1 cellular context compared by ENCODE assay signal in genomic region chr10:17200035-17200884, GRCh38.
TF ChIP-seq lines count a peak whose summit lies in the region.

No MANE protein-coding gene starts in this region.

TF ChIP-seq in WTC11, 78 proteins besides CTCF, POLR2A, EP300 and RAD21 (continued from another document):
- TF ChIP-seq ZNF425 (CRISPR knock-in tag; conservative IDR thresholded peaks at IDR 0.05), result no peak
TF ChIP-seq in WTC11: peak in this region for 0.
